ENCODE assay signal across 7 cellular contexts in the genomic region with DNA sequence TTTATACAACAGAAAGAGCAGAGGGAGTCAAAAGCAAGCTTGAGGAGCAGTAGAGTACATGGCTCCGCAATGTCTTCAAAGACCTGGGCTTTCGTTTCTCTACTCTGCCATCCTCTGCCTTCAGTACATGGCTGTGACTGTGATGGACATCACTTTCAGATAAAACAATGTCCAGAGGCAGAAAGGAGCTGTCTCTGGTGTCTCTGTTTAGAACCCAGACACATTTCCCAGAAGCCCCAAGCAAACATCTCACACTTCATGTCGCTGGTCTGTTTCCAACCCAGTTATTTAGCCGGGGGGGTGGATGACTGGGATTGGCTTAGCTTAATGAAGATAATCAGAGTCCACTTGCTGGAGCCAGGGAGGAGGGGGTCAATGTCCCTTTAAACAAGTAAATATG. TPM values are rescaled to one million over a fixed set of nuclear protein-coding genes. Genes with fewer than 3 reads are reported as not detected.
"Had no signal": no experiment of that assay in that cellular context is flagged by ENCODE, and none has a peak within 500 bp of the region (broad histone marks: within the 10 kb centered on the region; RNA-seq: fewer than 3 reads in every experiment).

No MANE protein-coding gene starts in this region.

- H3K4me2 ChIP-seq: GM23338 had no signal

- DNase-seq: H9, HCEC 1CT, KG1 had no signal

- H3K27ac ChIP-seq: HL-60 had no signal

- H2AFZ ChIP-seq: GM23338 had no signal

- ATAC-seq: GM23338, HepG2, K562 had no signal

- H3K4me3 ChIP-seq: GM23338, K562 had no signal

RNA-seq across cellular contexts. Expression of a gene that starts 25.6 kb away (rescaled TPM):
- total RNA-seq: HepG2 had no signal
- polyA plus RNA-seq: HepG2 had no signal
